Comparison of ENCODE assay signal across 27 cellular contexts in genomic region chr9:69260161-69260560, GRCh38.
"Had no signal": no experiment of that assay in that cellular context is flagged by ENCODE, and none has a peak within 500 bp of the region (broad histone marks: within the 10 kb centered on the region; RNA-seq: fewer than 3 reads in every experiment).

No MANE protein-coding gene starts in this region.

- H3K27ac ChIP-seq: esophagus muscularis mucosa, heart right ventricle, ovary, psoas muscle, skin epidermis, spleen, testis, tibial artery had no signal

- H3K27me3 Mint-ChIP-seq: type B pancreatic cell had no signal

- H3K4me3 Mint-ChIP-seq: endodermal cell; naive thymus-derived CD8-positive, alpha-beta T cell; nephron progenitor cell; stimulated activated memory B cell treated with anti-CD40 and anti-IgM and Interleukin-4, amounts not matched to agents 10 μg/mL and 1 μg/mL and 100 μg/mL, for 72 hours; type B pancreatic cell had no signal

- H3K4me3 ChIP-seq: esophagus muscularis mucosa, heart right ventricle, lung, ovary, psoas muscle, skin epidermis, spleen, testis, tibial artery had no signal

- DNase-seq: cerebellar nuclear complex; cortex of kidney; effector CD8-positive, alpha-beta T cell; endodermal cell; foreskin melanocyte; glutamatergic neuron; heart right ventricle; hippocampal formation; naive thymus-derived CD8-positive, alpha-beta T cell; nephron progenitor cell; occipital lobe; ovary; posterior cingulate gyrus; psoas muscle; right cardiac atrium; spleen; stimulated activated CD4-positive, alpha-beta T cell treated with anti-CD3 and anti-CD28 coated beads, Interleukin-4, amount 100 ng/mL, for 4 hours; stimulated activated naive CD8-positive, alpha-beta T cell treated with anti-CD3 and anti-CD28 coated beads, Interleukin-15, Interleukin-2, amounts not matched to agents 100 U/mL and 50 U/mL, for 24 hours; substantia nigra; testis; tibial artery had no signal

- H3K9me3 Mint-ChIP-seq: endodermal cell; naive thymus-derived CD8-positive, alpha-beta T cell; nephron progenitor cell; stimulated activated memory B cell treated with anti-CD40 and anti-IgM and Interleukin-4, amounts not matched to agents 10 μg/mL and 1 μg/mL and 100 μg/mL, for 72 hours; type B pancreatic cell had no signal

- H3K27ac Mint-ChIP-seq: endodermal cell; naive thymus-derived CD8-positive, alpha-beta T cell; nephron progenitor cell; stimulated activated memory B cell treated with anti-CD40 and anti-IgM and Interleukin-4, amounts not matched to agents 10 μg/mL and 1 μg/mL and 100 μg/mL, for 72 hours; type B pancreatic cell had no signal

- H3K9me3 ChIP-seq: esophagus muscularis mucosa, heart right ventricle, ovary, psoas muscle, spleen, testis, tibial artery had no signal

- H3K36me3 ChIP-seq: ovary, spleen had no signal

- ATAC-seq: heart right ventricle; naive thymus-derived CD8-positive, alpha-beta T cell; psoas muscle; right cardiac atrium; stimulated activated memory B cell treated with anti-CD40 and anti-IgM and Interleukin-4, amounts not matched to agents 10 μg/mL and 1 μg/mL and 100 μg/mL, for 72 hours; stimulated activated naive CD8-positive, alpha-beta T cell treated with anti-CD3 and anti-CD28 coated beads, Interleukin-15, Interleukin-2, amounts not matched to agents 100 U/mL and 50 U/mL, for 24 hours had no signal

- FAIRE-seq: keratinocyte had no signal

- H3K4me1 Mint-ChIP-seq: endodermal cell; naive thymus-derived CD8-positive, alpha-beta T cell; stimulated activated memory B cell treated with anti-CD40 and anti-IgM and Interleukin-4, amounts not matched to agents 10 μg/mL and 1 μg/mL and 100 μg/mL, for 72 hours had no signal

- H3K4me1 ChIP-seq: esophagus muscularis mucosa, psoas muscle, spleen, testis, tibial artery had no signal

- H3K27me3 ChIP-seq: esophagus muscularis mucosa, heart right ventricle, ovary, spleen, testis, tibial artery had no signal
